In the genomic region with DNA sequence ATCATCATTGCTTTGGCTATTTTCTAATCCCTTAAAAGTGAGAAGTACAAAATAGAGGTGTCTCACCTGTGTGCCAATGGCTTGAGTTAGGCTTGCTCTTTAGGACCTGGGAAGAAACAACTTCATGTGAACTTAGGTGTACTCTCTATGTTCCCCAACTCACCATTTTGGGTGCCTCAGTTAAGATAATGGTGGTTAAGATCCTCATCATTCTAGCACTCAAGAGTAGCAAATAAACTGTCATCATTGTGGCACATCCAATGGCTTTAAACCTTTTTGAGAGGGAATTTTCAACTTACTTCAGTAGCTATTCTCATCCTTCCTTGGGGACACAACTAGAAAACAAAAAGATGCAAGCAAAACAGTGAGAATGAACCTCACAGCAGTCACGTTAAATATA, we compare ENCODE assay signal across 1 cellular context.
TF ChIP-seq lines count a peak whose summit lies in the region.

No MANE protein-coding gene starts in this region.

TF ChIP-seq in endothelial cell of umbilical vein, 7 proteins besides CTCF, POLR2A, EP300 and RAD21:
- TF ChIP-seq POLR2AphosphoS5 (IDR thresholded peaks at IDR 0.05; ENCODE audit: insufficient read depth, low read depth, low read length) (peak; percentile 14), EZH2 (IDR thresholded peaks at IDR 0.05; ENCODE audit: borderline replicate concordance, low read depth, low read length, severe bottlenecking) (no peak)
